In genomic region chr22:23681026-23681809, GRCh38 we compare ENCODE assay signal across 19 cellular contexts. TPM values are rescaled to one million over a fixed set of nuclear protein-coding genes. Genes with fewer than 3 reads are reported as not detected.
DNase-seq lines count a peak whose midpoint lies in the region; ATAC-seq and TF ChIP-seq lines count a peak whose summit lies in the region.
"Had no signal": no experiment of that assay in that cellular context is flagged by ENCODE, and none has a peak within 500 bp of the region (broad histone marks: within the 10 kb centered on the region; RNA-seq: fewer than 3 reads in every experiment).

No MANE protein-coding gene starts in this region.

- no peak for DNase-seq in activated T-cell treated with anti-CD3 and anti-CD28 coated beads, Interleukin-2, amount 50 U/mL, for 4 hours
- no peak for DNase-seq in activated T-cell treated with anti-CD3 and anti-CD28 coated beads, Interleukin-2, amount 50 U/mL, for 72 hours
- DNase-seq in iPS-NIHi7 (ENCODE audit: extremely low spot score) (peak; percentile 10), amniotic stem cell (lab: John Stamatoyannopoulos, UW) (no peak), COR-L47 (lab: John Stamatoyannopoulos, UW) (no peak)
- no peak for DNase-seq in stimulated activated effector memory CD8-positive, alpha-beta T cell treated with anti-CD3 and anti-CD28 coated beads, Interleukin-12 subunit alpha, Interleukin-12 subunit beta, amount 100 ng/mL, for 72 hours (ENCODE audit: low spot score in 2 of 2)
- DNase-seq: CD4-positive, alpha-beta T cell; DMS53; NCI-H1417 treated with DMSO at 0.1 percent for 48 hours; NCI-H1930; NCI-H345; NCI-H524 treated with DMSO at 0.1 percent for 48 hours; PC-3; RPMI8226 had no signal

- no peak overlapping the region for H3K27ac Mint-ChIP-seq in activated T-cell treated with anti-CD3 and anti-CD28 coated beads, Interleukin-2, amount 50 U/mL, for 72 hours
- peak overlapping the region; percentile 81 for H3K27ac Mint-ChIP-seq in stimulated activated effector memory CD8-positive, alpha-beta T cell treated with anti-CD3 and anti-CD28 coated beads, Interleukin-12 subunit alpha, Interleukin-12 subunit beta, amount 100 ng/mL, for 72 hours
- H3K27ac Mint-ChIP-seq: CD4-positive, alpha-beta T cell had no signal

- peaks cover 7% of the 10 kb centered on the region for H3K36me3 Mint-ChIP-seq in activated T-cell treated with anti-CD3 and anti-CD28 coated beads, Interleukin-2, amount 50 U/mL, for 4 hours (ENCODE audit: insufficient read depth)
- no peaks in the 10 kb centered on the region for H3K36me3 Mint-ChIP-seq in activated T-cell treated with anti-CD3 and anti-CD28 coated beads, Interleukin-2, amount 50 U/mL, for 72 hours (ENCODE audit: insufficient read depth in 2 of 2)
- peaks cover 19% of the 10 kb centered on the region for H3K36me3 Mint-ChIP-seq in stimulated activated effector memory CD8-positive, alpha-beta T cell treated with anti-CD3 and anti-CD28 coated beads, Interleukin-12 subunit alpha, Interleukin-12 subunit beta, amount 100 ng/mL, for 72 hours

- no peaks in the 10 kb centered on the region for H3K27me3 Mint-ChIP-seq in activated T-cell treated with anti-CD3 and anti-CD28 coated beads, Interleukin-2, amount 50 U/mL, for 4 hours (ENCODE audit: low read depth)
- no peaks in the 10 kb centered on the region for H3K27me3 Mint-ChIP-seq in activated T-cell treated with anti-CD3 and anti-CD28 coated beads, Interleukin-2, amount 50 U/mL, for 72 hours (ENCODE audit: low read depth)
- H3K27me3 Mint-ChIP-seq: CD4-positive, alpha-beta T cell had no signal

- H3K4me1 Mint-ChIP-seq in activated T-cell treated with anti-CD3 and anti-CD28 coated beads, Interleukin-2, amount 50 U/mL, for 4 hours (ENCODE audit: low read depth) = no peaks in the 10 kb centered on the region
- peaks cover 8% of the 10 kb centered on the region for H3K4me1 Mint-ChIP-seq in activated T-cell treated with anti-CD3 and anti-CD28 coated beads, Interleukin-2, amount 50 U/mL, for 72 hours (ENCODE audit: low read depth)
- peaks cover 14% of the 10 kb centered on the region for H3K4me1 Mint-ChIP-seq in stimulated activated effector memory CD8-positive, alpha-beta T cell treated with anti-CD3 and anti-CD28 coated beads, Interleukin-12 subunit alpha, Interleukin-12 subunit beta, amount 100 ng/mL, for 72 hours

- H3K4me3 Mint-ChIP-seq in activated T-cell treated with anti-CD3 and anti-CD28 coated beads, Interleukin-2, amount 50 U/mL, for 4 hours = peak overlapping the region; percentile 11
- H3K4me3 Mint-ChIP-seq in activated T-cell treated with anti-CD3 and anti-CD28 coated beads, Interleukin-2, amount 50 U/mL, for 72 hours = no peak overlapping the region
- no peak overlapping the region for H3K4me3 Mint-ChIP-seq in stimulated activated effector memory CD8-positive, alpha-beta T cell treated with anti-CD3 and anti-CD28 coated beads, Interleukin-12 subunit alpha, Interleukin-12 subunit beta, amount 100 ng/mL, for 72 hours
- H3K4me3 Mint-ChIP-seq: CD4-positive, alpha-beta T cell had no signal

- TF ChIP-seq CTCF in GM12874 (IDR thresholded peaks at IDR 0.05; ENCODE audit: insufficient read depth, low read depth, low read length) = peak; percentile 20; the same call in 1 of the 2 replicates

- ATAC-seq in activated T-cell treated with anti-CD3 and anti-CD28 coated beads, Interleukin-2, amount 50 U/mL, for 4 hours = no peak
- ATAC-seq in activated T-cell treated with anti-CD3 and anti-CD28 coated beads, Interleukin-2, amount 50 U/mL, for 72 hours (replicated peaks in 1 of 2) = no peak
- no peak for ATAC-seq in stimulated activated effector memory CD8-positive, alpha-beta T cell treated with anti-CD3 and anti-CD28 coated beads, Interleukin-12 subunit alpha, Interleukin-12 subunit beta, amount 100 ng/mL, for 72 hours
- no peak for ATAC-seq in GM19324 (IDR thresholded peaks at IDR 0.05; ENCODE audit: low FRiP score, unreplicated experiment)
- ATAC-seq: PC-3 had no signal

- no peaks in the 10 kb centered on the region for H3K9me3 Mint-ChIP-seq in activated T-cell treated with anti-CD3 and anti-CD28 coated beads, Interleukin-2, amount 50 U/mL, for 4 hours
- H3K9me3 Mint-ChIP-seq in activated T-cell treated with anti-CD3 and anti-CD28 coated beads, Interleukin-2, amount 50 U/mL, for 72 hours = no peaks in the 10 kb centered on the region
- H3K9me3 Mint-ChIP-seq in stimulated activated effector memory CD8-positive, alpha-beta T cell treated with anti-CD3 and anti-CD28 coated beads, Interleukin-12 subunit alpha, Interleukin-12 subunit beta, amount 100 ng/mL, for 72 hours = no peaks in the 10 kb centered on the region
- H3K9me3 Mint-ChIP-seq: CD4-positive, alpha-beta T cell had no signal

RNA-seq across cellular contexts. Expression of gene RGL4, which starts 9.6 kb away (rescaled TPM):
- total RNA-seq in activated T-cell treated with anti-CD3 and anti-CD28 coated beads, Interleukin-2, amount 50 U/mL, for 4 hours = 1 to 10 TPM; 3.3 to 7.4 (median 4.1) TPM
- 10 to 100 TPM; 22.7 to 22.9 TPM for total RNA-seq in activated T-cell treated with anti-CD3 and anti-CD28 coated beads, Interleukin-2, amount 50 U/mL, for 72 hours
- total RNA-seq: A172, HT1080, M059J, PC-3 had no signal

RNA-seq across cellular contexts. Expression of gene DRICH1, which starts 49.1 kb away (rescaled TPM):
- total RNA-seq in activated T-cell treated with anti-CD3 and anti-CD28 coated beads, Interleukin-2, amount 50 U/mL, for 4 hours = under 1 TPM; 0.22 to 0.47 (median 0.30) TPM
- under 1 TPM in 1 of 2 donors, not detected in 1; 0.90 TPM for total RNA-seq in activated T-cell treated with anti-CD3 and anti-CD28 coated beads, Interleukin-2, amount 50 U/mL, for 72 hours
- total RNA-seq: A172, M059J had no signal
